In genomic region chr17:43025766-43026537, GRCh38 we compare ENCODE assay signal across 9 cellular contexts. TPM values are rescaled to one million over a fixed set of nuclear protein-coding genes. Genes with fewer than 3 reads are reported as not detected.
DNase-seq lines count a peak whose midpoint lies in the region; ATAC-seq and TF ChIP-seq lines count a peak whose summit lies in the region.
"Had no signal": no experiment of that assay in that cellular context is flagged by ENCODE, and none has a peak within 500 bp of the region (broad histone marks: within the 10 kb centered on the region; RNA-seq: fewer than 3 reads in every experiment).

No MANE protein-coding gene starts in this region.

- H3K27me3 Mint-ChIP-seq in activated CD8-positive, alpha-beta memory T cell treated with anti-CD3 and anti-CD28 coated beads, Interleukin-2, amount 10 ng/mL, durations not matched to agents 7 days and 5 days, result peaks cover 25% of the 10 kb centered on the region
- H3K27me3 Mint-ChIP-seq in activated naive CD8-positive, alpha-beta T cell treated with anti-CD3 and anti-CD28 coated beads for 36 hours, result peaks cover 8% of the 10 kb centered on the region
- H3K27me3 Mint-ChIP-seq in immature natural killer cell (ENCODE audit: low read depth in 3 of 3), result peaks cover 6 to 9% (median 7%) of the 10 kb centered on the region in 3 donors

- POLR2A ChIA-PET in PC-3 (lab: Charles Lee; ENCODE audit: unreplicated experiment), result no interaction called here

- H3K9ac ChIP-seq in PC-3 (ENCODE audit: low read length), result no peak overlapping the region

- H3K27ac ChIP-seq in tibial artery (peak overlapping the region; percentile 46 to 75), prostate gland (peak overlapping the region in 1 of 2 donors; percentile 86), PC-3 (ENCODE audit: low read length) (no peak overlapping the region)

- no peaks in the 10 kb centered on the region for H3F3A ChIP-seq in PC-3 (ENCODE audit: low read length, unreplicated experiment)

- H3K27ac Mint-ChIP-seq in activated CD8-positive, alpha-beta memory T cell treated with anti-CD3 and anti-CD28 coated beads, Interleukin-2, amount 10 ng/mL, durations not matched to agents 7 days and 5 days, result no peak overlapping the region
- H3K27ac Mint-ChIP-seq in activated naive CD8-positive, alpha-beta T cell treated with anti-CD3 and anti-CD28 coated beads for 36 hours, result no peak overlapping the region
- peak overlapping the region in 2 of 6 donors; percentile 27 to 28 for H3K27ac Mint-ChIP-seq in immature natural killer cell

- TF ChIP-seq POLR2A in prostate gland (IDR thresholded peaks at IDR 0.05), result no peak

- H3K4me3 ChIP-seq in tibial artery (peak overlapping the region in 1 of 2 donors; percentile 53), prostate gland (no peak overlapping the region), PC-3 (ENCODE audit: low read length) (no peak overlapping the region)

- DNase-seq in activated CD8-positive, alpha-beta memory T cell treated with anti-CD3 and anti-CD28 coated beads, Interleukin-2, amount 10 ng/mL, durations not matched to agents 7 days and 5 days, result no peak
- no peak for DNase-seq in activated CD8-positive, alpha-beta memory T cell treated with anti-CD3 and anti-CD28 coated beads, Interleukin-2, amount 50 U/mL, for 4 hours
- DNase-seq in activated naive CD8-positive, alpha-beta T cell treated with anti-CD3 and anti-CD28 coated beads for 36 hours, result no peak
- DNase-seq in immature natural killer cell, result no peak
- no peak for DNase-seq in tibial artery
- no peak for DNase-seq in NOMO-1 (lab: John Stamatoyannopoulos, UW; ENCODE audit: unreplicated experiment in 2 of 2)
- DNase-seq in prostate gland (ENCODE audit: low spot score), result no peak
- no peak for DNase-seq in PC-3

- no peak overlapping the region for H2AFZ ChIP-seq in PC-3 (ENCODE audit: low read length)

- H3K4me3 Mint-ChIP-seq in activated CD8-positive, alpha-beta memory T cell treated with anti-CD3 and anti-CD28 coated beads, Interleukin-2, amount 10 ng/mL, durations not matched to agents 7 days and 5 days, result peak overlapping the region; percentile 33
- H3K4me3 Mint-ChIP-seq in activated naive CD8-positive, alpha-beta T cell treated with anti-CD3 and anti-CD28 coated beads for 36 hours, result peak overlapping the region; percentile 65
- H3K4me3 Mint-ChIP-seq in immature natural killer cell, result peak overlapping the region; percentile 50 to 81 (median 72)

- H3K36me3 ChIP-seq in tibial artery (no peaks in the 10 kb centered on the region), prostate gland (no peaks in the 10 kb centered on the region), PC-3 (ENCODE audit: low read depth, low read length) (no peaks in the 10 kb centered on the region)

- BruUV-seq in PC-3 (replicated peaks; lab: Mats Ljungman, UMichigan), result no TSS peak

- H3K9me3 Mint-ChIP-seq in activated CD8-positive, alpha-beta memory T cell treated with anti-CD3 and anti-CD28 coated beads, Interleukin-2, amount 10 ng/mL, durations not matched to agents 7 days and 5 days (ENCODE audit: low read depth), result no peaks in the 10 kb centered on the region
- no peaks in the 10 kb centered on the region for H3K9me3 Mint-ChIP-seq in activated naive CD8-positive, alpha-beta T cell treated with anti-CD3 and anti-CD28 coated beads for 36 hours
- no peaks in the 10 kb centered on the region for H3K9me3 Mint-ChIP-seq in immature natural killer cell

- TF ChIP-seq CTCF in tibial artery (IDR thresholded peaks at IDR 0.05) (no peak), prostate gland (IDR thresholded peaks at IDR 0.05) (no peak), PC-3 (conservative IDR thresholded peaks at IDR 0.05; ENCODE audit: low read depth, low read length) (no peak)

- H4K20me1 ChIP-seq in PC-3 (ENCODE audit: low read length), result no peaks in the 10 kb centered on the region

- H3K4me1 ChIP-seq in tibial artery (peaks cover 0 to 23% (median 13%) of the 10 kb centered on the region in 4 donors), prostate gland (replicated peaks) (no peaks in the 10 kb centered on the region), PC-3 (ENCODE audit: insufficient read depth, low read length) (peaks cover 3% of the 10 kb centered on the region)

- H3K9me3 ChIP-seq in tibial artery (no peaks in the 10 kb centered on the region), prostate gland (no peaks in the 10 kb centered on the region), PC-3 (ENCODE audit: low read length) (no peaks in the 10 kb centered on the region)

- H3K4me2 ChIP-seq in PC-3 (ENCODE audit: low read length), result no peak overlapping the region

- intact Hi-C loops in tibial artery (cut with DNase I; ENCODE audit: low total_unique reads), result no loop called here
- intact Hi-C loops in prostate gland (cut with DNase I), result no loop called here
- intact Hi-C loops in PC-3 (cut with micrococcal nuclease), result loop anchor here (2.0 kb wide), 1 partner anchor 145 kb away; the partner anchor contains the start of gene NBR1

- H3K9me2 ChIP-seq in PC-3 (replicated peaks; ENCODE audit: low read length), result no peaks in the 10 kb centered on the region

- WGBS in prostate gland, result 54% methylated on average over 16 of the region's 16 CpGs

- peaks cover 17% of the 10 kb centered on the region for H3K4me1 Mint-ChIP-seq in activated CD8-positive, alpha-beta memory T cell treated with anti-CD3 and anti-CD28 coated beads, Interleukin-2, amount 10 ng/mL, durations not matched to agents 7 days and 5 days
- peaks cover 16% of the 10 kb centered on the region for H3K4me1 Mint-ChIP-seq in activated naive CD8-positive, alpha-beta T cell treated with anti-CD3 and anti-CD28 coated beads for 36 hours
- peaks cover 14 to 20% of the 10 kb centered on the region in 2 donors for H3K4me1 Mint-ChIP-seq in immature natural killer cell

- peaks cover 4% of the 10 kb centered on the region; the same call in 1 of the 2 replicates for H3K79me2 ChIP-seq in PC-3 (ENCODE audit: low read length)

- CTCF ChIA-PET in activated CD8-positive, alpha-beta memory T cell treated with anti-CD3 and anti-CD28 coated beads, Interleukin-2, amount 10 ng/mL, durations not matched to agents 7 days and 5 days (lab: Charles Lee), result interaction anchor here (0.7 kb wide), 1 partner anchor 19 kb away, joined by 3 read pairs; the partner anchor contains the start of gene IFI35
- CTCF ChIA-PET in PC-3 (lab: Charles Lee), result no interaction called here

- H3K27me3 ChIP-seq in tibial artery (no peaks in the 10 kb centered on the region), prostate gland (replicated peaks; ENCODE audit: insufficient read depth) (no peaks in the 10 kb centered on the region), PC-3 (ENCODE audit: low read length) (no peaks in the 10 kb centered on the region)

- no peak for ATAC-seq in activated CD8-positive, alpha-beta memory T cell treated with anti-CD3 and anti-CD28 coated beads, Interleukin-2, amount 10 ng/mL, durations not matched to agents 7 days and 5 days
- no peak for ATAC-seq in PC-3

- H3K36me3 Mint-ChIP-seq in activated CD8-positive, alpha-beta memory T cell treated with anti-CD3 and anti-CD28 coated beads, Interleukin-2, amount 10 ng/mL, durations not matched to agents 7 days and 5 days, result no peaks in the 10 kb centered on the region
- H3K36me3 Mint-ChIP-seq in activated naive CD8-positive, alpha-beta T cell treated with anti-CD3 and anti-CD28 coated beads for 36 hours, result no peaks in the 10 kb centered on the region
- H3K36me3 Mint-ChIP-seq in immature natural killer cell, result no peaks in the 10 kb centered on the region

RNA-seq across cellular contexts. Expression of gene RND2, which starts 0.9 kb away (rescaled TPM):
- total RNA-seq in activated CD8-positive, alpha-beta memory T cell treated with anti-CD3 and anti-CD28 coated beads, Interleukin-2, amount 10 ng/mL, durations not matched to agents 7 days and 5 days, result not detected
- not detected for total RNA-seq in activated naive CD8-positive, alpha-beta T cell treated with anti-CD3 and anti-CD28 coated beads for 36 hours
- not detected for polyA plus RNA-seq in immature natural killer cell
- total RNA-seq in prostate gland (1 to 10 TPM; 1.6 to 4.3 TPM), PC-3 (2014; rRNA removed) (0.12 and 0.29 TPM in 2 replicates)
- total RNA-seq: RPMI7951 had no signal

RNA-seq across cellular contexts. Expression of gene VAT1, which starts 3.8 kb away (rescaled TPM):
- total RNA-seq in activated CD8-positive, alpha-beta memory T cell treated with anti-CD3 and anti-CD28 coated beads, Interleukin-2, amount 10 ng/mL, durations not matched to agents 7 days and 5 days, result 10 to 100 TPM; 10.7 to 16.8 TPM
- total RNA-seq in activated naive CD8-positive, alpha-beta T cell treated with anti-CD3 and anti-CD28 coated beads for 36 hours, result 10 to 100 TPM; 20.8 to 23.0 TPM
- 10 to 100 TPM; 33.7 to 56.3 (median 34.5) TPM for polyA plus RNA-seq in immature natural killer cell
- total RNA-seq in prostate gland (100 to 1,000 TPM in 1 of 2 donors, 10 to 100 TPM in 1; 89.1 to 255 TPM), PC-3 (2014; rRNA removed) (62.4 and 68.1 TPM in 2 replicates)

RNA-seq across cellular contexts. Expression of gene IFI35, which starts 19.4 kb away (rescaled TPM):
- 100 to 1,000 TPM; 125 to 175 TPM for total RNA-seq in activated CD8-positive, alpha-beta memory T cell treated with anti-CD3 and anti-CD28 coated beads, Interleukin-2, amount 10 ng/mL, durations not matched to agents 7 days and 5 days
- 10 to 100 TPM; 43.8 to 49.5 TPM for total RNA-seq in activated naive CD8-positive, alpha-beta T cell treated with anti-CD3 and anti-CD28 coated beads for 36 hours
- 100 to 1,000 TPM; 127 to 130 (median 129) TPM for polyA plus RNA-seq in immature natural killer cell
- total RNA-seq in prostate gland (10 to 100 TPM; 35.6 to 40.1 TPM), PC-3 (2014; rRNA removed) (8.7 and 12.3 TPM in 2 replicates)

RNA-seq across cellular contexts. Expression of gene RPL27, which starts 27.7 kb away (rescaled TPM):
- total RNA-seq in activated CD8-positive, alpha-beta memory T cell treated with anti-CD3 and anti-CD28 coated beads, Interleukin-2, amount 10 ng/mL, durations not matched to agents 7 days and 5 days, result 100 to 1,000 TPM; 889 to 934 TPM
- 1,000 to 10,000 TPM; 1,508 to 1,555 TPM for total RNA-seq in activated naive CD8-positive, alpha-beta T cell treated with anti-CD3 and anti-CD28 coated beads for 36 hours
- 1,000 to 10,000 TPM in 2 of 3 donors, 100 to 1,000 TPM in 1; 807 to 2,182 (median 1,177) TPM for polyA plus RNA-seq in immature natural killer cell
- total RNA-seq in prostate gland (1,000 to 10,000 TPM in 1 of 2 donors, 100 to 1,000 TPM in 1; 571 to 1,082 TPM), PC-3 (2014; rRNA removed) (667 and 784 TPM in 2 replicates)

RNA-seq across cellular contexts. Expression of gene RUNDC1, which starts 45.6 kb away (rescaled TPM):
- total RNA-seq in activated CD8-positive, alpha-beta memory T cell treated with anti-CD3 and anti-CD28 coated beads, Interleukin-2, amount 10 ng/mL, durations not matched to agents 7 days and 5 days, result 10 to 100 TPM; 16.9 to 17.4 TPM
- 10 to 100 TPM in 1 of 2 experiments, 1 to 10 TPM in 1; 9.6 to 10.2 TPM for total RNA-seq in activated naive CD8-positive, alpha-beta T cell treated with anti-CD3 and anti-CD28 coated beads for 36 hours
- polyA plus RNA-seq in immature natural killer cell, result 10 to 100 TPM; 10.2 to 16.5 (median 13.0) TPM
- total RNA-seq in prostate gland (10 to 100 TPM; 26.7 to 28.5 TPM), PC-3 (2014; rRNA removed) (9.5 and 15.6 TPM in 2 replicates)
